8 cellular contexts compared by ENCODE assay signal in genomic region chr22:29625090-29625825, GRCh38. TPM values are rescaled to one million over a fixed set of nuclear protein-coding genes. Genes with fewer than 3 reads are reported as not detected.
DNase-seq lines count a peak whose midpoint lies in the region; ATAC-seq and TF ChIP-seq lines count a peak whose summit lies in the region.

No MANE protein-coding gene starts in this region.

- H3K4me3 ChIP-seq in coronary artery (no peak overlapping the region), lower lobe of right lung (no peak overlapping the region), thoracic aorta (no peak overlapping the region)

- H3K36me3 Mint-ChIP-seq in T-helper 17 cell (ENCODE audit: low read depth) = no peaks in the 10 kb centered on the region

- H3K27me3 Mint-ChIP-seq in T-helper 17 cell = no peaks in the 10 kb centered on the region

- intact Hi-C loops in lower lobe of right lung (cut with DNase I) = no loop called here

- ATAC-seq in T-helper 17 cell (peak; percentile 59), lower lobe of right lung (peak; percentile 66 to 79), thoracic aorta (ENCODE audit: insufficient number of reproducible peaks, low FRiP score, low read depth) (no peak), HG02870 (IDR thresholded peaks at IDR 0.05; ENCODE audit: unreplicated experiment) (no peak)

- H3K27ac ChIP-seq in coronary artery (no peak overlapping the region), lower lobe of right lung (no peak overlapping the region), thoracic aorta (no peak overlapping the region)

- H3K4me3 Mint-ChIP-seq in T-helper 17 cell = peak overlapping the region; percentile 39

- H3K4me1 ChIP-seq in lower lobe of right lung = peaks cover 53% of the 10 kb centered on the region
- peaks cover 4 to 37% of the 10 kb centered on the region in 2 donors for H3K4me1 ChIP-seq in thoracic aorta (ENCODE audit: control insufficient read depth in 1 of 2, low read depth in 2 of 2)

- TF ChIP-seq CTCF in coronary artery (IDR thresholded peaks at IDR 0.05) (peak; percentile 72), lower lobe of right lung (IDR thresholded peaks at IDR 0.05) (peak; percentile 87), thoracic aorta (IDR thresholded peaks at IDR 0.05) (peak; percentile 76)

- H3K36me3 ChIP-seq in lower lobe of right lung (no peaks in the 10 kb centered on the region), thoracic aorta (no peaks in the 10 kb centered on the region)

- peaks cover 49% of the 10 kb centered on the region for H3K4me1 Mint-ChIP-seq in T-helper 17 cell

- DNase-seq in NCI-H2171 treated with DMSO at 0.1 percent for 48 hours (lab: John Stamatoyannopoulos, UW) = peak; percentile 64
- DNase-seq in NCI-H2171 (lab: John Stamatoyannopoulos, UW) = no peak
- DNase-seq in LoVo (ENCODE audit: low spot score) = peak; percentile 67
- DNase-seq in T-helper 17 cell = peak in 1 of 3 donors; percentile 11
- DNase-seq in coronary artery (ENCODE audit: low spot score) = no peak
- peak; percentile 62 for DNase-seq in lower lobe of right lung
- DNase-seq in thoracic aorta (ENCODE audit: low spot score) = no peak

- peak overlapping the region; percentile 90 for H3K27ac Mint-ChIP-seq in T-helper 17 cell

- no peaks in the 10 kb centered on the region for H3K27me3 ChIP-seq in lower lobe of right lung (ENCODE audit: low read depth)
- no peaks in the 10 kb centered on the region for H3K27me3 ChIP-seq in thoracic aorta (replicated peaks; ENCODE audit: insufficient read depth)

- no peaks in the 10 kb centered on the region for H3K9me3 ChIP-seq in T-helper 17 cell (ENCODE audit: control insufficient read depth, low read length, poor library complexity, severe bottlenecking)
- no peaks in the 10 kb centered on the region for H3K9me3 ChIP-seq in lower lobe of right lung
- H3K9me3 ChIP-seq in thoracic aorta = no peaks in the 10 kb centered on the region

RNA-seq across cellular contexts. Expression of gene NF2, which starts 21.8 kb away (rescaled TPM):
- 10 to 100 TPM; 23.8 to 29.3 TPM for total RNA-seq in T-helper 17 cell
- 42.4 TPM for total RNA-seq in lower lobe of right lung
- 10 to 100 TPM; 37.1 to 41.2 TPM for total RNA-seq in thoracic aorta

RNA-seq across cellular contexts. Expression of gene NIPSNAP1, which starts 44.3 kb away (rescaled TPM):
- total RNA-seq in T-helper 17 cell = 10 to 100 TPM; 27.6 to 28.7 TPM
- 22.3 TPM for total RNA-seq in lower lobe of right lung
- total RNA-seq in thoracic aorta = 1 to 10 TPM; 4.3 to 6.5 TPM

Comparison
In these comparisons a context has a peak if more than half of its experiments do, and no peak if none do; other contexts are left out.
1. DNase-seq: peak in NCI-H2171 treated with DMSO at 0.1 percent for 48 hours (single experiment), LoVo (single experiment) and lower lobe of right lung (single experiment); none in NCI-H2171 (single experiment), coronary artery (single experiment) and thoracic aorta (single experiment).
2. ATAC-seq: peak in T-helper 17 cell (single experiment) and lower lobe of right lung (2 of 2); none in thoracic aorta (single experiment) and HG02870 (single experiment).
3. Peak in every context shown above with its lines, with median percentiles within 50 percentile points of each other: CTCF ChIP-seq.